ENCODE assay signal across 13 cellular contexts in genomic region chr9:137273616-137274320, GRCh38. TPM values are rescaled to one million over a fixed set of nuclear protein-coding genes. Genes with fewer than 3 reads are reported as not detected.
A peak's percentile ranks its signal among the peaks of the same experiment; 100 is the strongest.
DNase-seq lines count a peak whose midpoint lies in the region; ATAC-seq and TF ChIP-seq lines count a peak whose summit lies in the region.
"Had no signal": no experiment of that assay in that cellular context is flagged by ENCODE, and none has a peak within 500 bp of the region (broad histone marks: within the 10 kb centered on the region; RNA-seq: fewer than 3 reads in every experiment).

No MANE protein-coding gene starts in this region.

- peaks cover 42 to 55% of the 10 kb centered on the region in 2 donors for H3K4me1 ChIP-seq in duodenal mucosa (ENCODE audit: control insufficient read depth in 1 of 2, insufficient read depth in 2 of 2, low read length in 2 of 2)
- peaks cover 25% of the 10 kb centered on the region for H3K4me1 ChIP-seq in prostate gland (replicated peaks)

- DNase-seq in NCI-H146 (lab: John Stamatoyannopoulos, UW) (peak; percentile 74), NCI-H146 treated with DMSO at 0.1 percent for 48 hours (lab: John Stamatoyannopoulos, UW; ENCODE audit: unreplicated experiment) (no peak), NCI-H510A treated with DMSO at 0.1 percent for 48 hours (lab: John Stamatoyannopoulos, UW) (peak; percentile 76), prostate gland (ENCODE audit: low spot score) (peak; percentile 59), T-helper 2 cell (no peak)
- DNase-seq: activated naive CD4-positive, alpha-beta T cell treated with Interleukin-2 at 50 U/mL for 16 hours had no signal

- H3K27ac ChIP-seq in duodenal mucosa (ENCODE audit: low read depth, low read length) (peak overlapping the region; percentile 63), prostate gland (peak overlapping the region; percentile 50 to 70)
- H3K27ac ChIP-seq: neutrophil, tibial nerve had no signal

- no peak for TF ChIP-seq CTCF in prostate gland (IDR thresholded peaks at IDR 0.05)

- intact Hi-C loops in prostate gland (cut with DNase I): no loop called here

- TF ChIP-seq POLR2A in prostate gland (IDR thresholded peaks at IDR 0.05): no peak

- H3K9ac ChIP-seq in duodenal mucosa (ENCODE audit: low read depth in 1 of 2, low read length in 2 of 2): peak overlapping the region; percentile 26 to 35

- H3K36me3 ChIP-seq in duodenal mucosa (ENCODE audit: control insufficient read depth in 1 of 2, insufficient read depth in 2 of 2, low read length in 2 of 2) (peaks cover 3 to 25% of the 10 kb centered on the region in 2 donors), prostate gland (peaks cover 0 to 12% of the 10 kb centered on the region in 2 donors)

- no peak overlapping the region for H3K4me3 ChIP-seq in duodenal mucosa (ENCODE audit: low read depth in 1 of 2, low read length in 2 of 2)
- H3K4me3 ChIP-seq in prostate gland: no peak overlapping the region
- H3K4me3 ChIP-seq: heart right ventricle, tibial nerve had no signal

- ATAC-seq in HG03432 (IDR thresholded peaks at IDR 0.05; ENCODE audit: unreplicated experiment): no peak
- no peak for ATAC-seq in HG03280 (IDR thresholded peaks at IDR 0.05; ENCODE audit: unreplicated experiment)
- ATAC-seq: heart right ventricle had no signal

- H3K9me3 ChIP-seq in duodenal mucosa (ENCODE audit: control insufficient read depth in 1 of 2, low read length in 2 of 2): no peaks in the 10 kb centered on the region
- no peaks in the 10 kb centered on the region for H3K9me3 ChIP-seq in prostate gland
- H3K9me3 ChIP-seq: heart right ventricle, neutrophil had no signal

- 41% methylated on average over 15 of the region's 15 CpGs for WGBS in prostate gland

- H3K27me3 ChIP-seq in duodenal mucosa (ENCODE audit: control insufficient read depth in 1 of 2, insufficient read depth in 2 of 2, low read length in 2 of 2) (no peaks in the 10 kb centered on the region), prostate gland (replicated peaks; ENCODE audit: insufficient read depth) (peaks cover 3% of the 10 kb centered on the region)
- H3K27me3 ChIP-seq: heart right ventricle, neutrophil had no signal

RNA-seq across cellular contexts. Expression of gene TOR4A, which starts 3.8 kb away (rescaled TPM):
- total RNA-seq in prostate gland: 1 to 10 TPM; 1.6 to 7.3 TPM

RNA-seq across cellular contexts. Expression of gene NELFB, which starts 18.6 kb away (rescaled TPM):
- 10 to 100 TPM; 44.9 to 82.1 TPM for total RNA-seq in prostate gland

RNA-seq across cellular contexts. Expression of gene STPG3, which starts 22.7 kb away (rescaled TPM):
- total RNA-seq in prostate gland: 1 to 10 TPM in 1 of 2 donors, not detected in 1; 4.2 TPM
- total RNA-seq: NCI-H460, tibial nerve had no signal

RNA-seq across cellular contexts. Expression of gene NRARP, which starts 28.3 kb away (rescaled TPM):
- 10 to 100 TPM; 22.4 to 24.3 TPM for total RNA-seq in prostate gland

RNA-seq across cellular contexts. Expression of gene TUBB4B, which starts 32.7 kb away (rescaled TPM):
- total RNA-seq in prostate gland: 100 to 1,000 TPM; 279 to 484 TPM

Comparison
In these comparisons a context has a peak if more than half of its experiments do, and no peak if none do; other contexts are left out.
1. DNase-seq: peak in NCI-H146 (single experiment), NCI-H510A treated with DMSO at 0.1 percent for 48 hours (single experiment) and prostate gland (single experiment); none in NCI-H146 treated with DMSO at 0.1 percent for 48 hours (single experiment) and T-helper 2 cell (0 of 5).